21 cellular contexts compared by ENCODE assay signal in the genomic region with DNA sequence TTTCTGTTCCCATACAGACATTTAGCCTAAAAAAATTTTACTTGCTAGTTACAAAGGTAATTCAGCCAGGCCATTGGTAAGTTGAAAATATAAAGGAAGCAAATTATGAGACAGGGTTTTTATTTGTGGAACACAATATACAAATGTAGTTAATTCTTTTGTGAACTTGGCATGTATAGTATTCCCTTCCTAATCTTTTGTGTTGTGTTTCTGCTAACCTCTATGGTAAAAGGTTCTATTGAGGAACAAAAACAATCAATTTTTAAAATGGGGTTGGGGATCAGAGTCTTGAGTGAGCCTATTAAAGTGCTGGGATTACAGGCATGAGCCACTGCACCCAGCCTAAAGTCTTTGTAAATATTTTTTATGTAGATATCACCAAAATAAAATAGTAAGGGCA.
"Had no signal": no experiment of that assay in that cellular context is flagged by ENCODE, and none has a peak within 500 bp of the region (broad histone marks: within the 10 kb centered on the region; RNA-seq: fewer than 3 reads in every experiment).

No MANE protein-coding gene starts in this region.

- ATAC-seq: activated CD4-positive, CD25-positive, alpha-beta regulatory T cell treated with anti-CD3 and anti-CD28 coated beads, Interleukin-2, amount 50 U/mL, for 24 hours; activated naive CD8-positive, alpha-beta T cell treated with anti-CD3 and anti-CD28 coated beads, Interleukin-2, amount 50 U/mL, for 24 hours; left lobe of liver; right lobe of liver; stimulated activated effector memory CD8-positive, alpha-beta T cell treated with anti-CD3 and anti-CD28 coated beads, Interleukin-12 subunit alpha, Interleukin-12 subunit beta, amount 100 ng/mL, for 72 hours; upper lobe of right lung had no signal

- H3K4me3 Mint-ChIP-seq: activated naive CD4-positive, alpha-beta T cell treated with anti-CD3 and anti-CD28 coated beads, Interleukin-2, amount 10 ng/mL, durations not matched to agents 7 days and 5 days; activated naive CD8-positive, alpha-beta T cell treated with anti-CD3 and anti-CD28 coated beads, Interleukin-2, amount 50 U/mL, for 24 hours; mesothelial cell of epicardium; stimulated activated effector memory CD8-positive, alpha-beta T cell treated with anti-CD3 and anti-CD28 coated beads, Interleukin-12 subunit alpha, Interleukin-12 subunit beta, amount 100 ng/mL, for 72 hours had no signal

- H3K4me3 ChIP-seq: breast epithelium, lung, right lobe of liver, upper lobe of right lung had no signal

- H3K27ac ChIP-seq: breast epithelium, right lobe of liver, upper lobe of right lung had no signal

- H3K36me3 Mint-ChIP-seq: activated naive CD4-positive, alpha-beta T cell treated with anti-CD3 and anti-CD28 coated beads, Interleukin-2, amount 10 ng/mL, durations not matched to agents 7 days and 5 days; stimulated activated effector memory CD8-positive, alpha-beta T cell treated with anti-CD3 and anti-CD28 coated beads, Interleukin-12 subunit alpha, Interleukin-12 subunit beta, amount 100 ng/mL, for 72 hours had no signal

- H3K27ac Mint-ChIP-seq: activated naive CD4-positive, alpha-beta T cell treated with anti-CD3 and anti-CD28 coated beads, Interleukin-2, amount 10 ng/mL, durations not matched to agents 7 days and 5 days; activated naive CD8-positive, alpha-beta T cell treated with anti-CD3 and anti-CD28 coated beads, Interleukin-2, amount 50 U/mL, for 24 hours; stimulated activated effector memory CD8-positive, alpha-beta T cell treated with anti-CD3 and anti-CD28 coated beads, Interleukin-12 subunit alpha, Interleukin-12 subunit beta, amount 100 ng/mL, for 72 hours had no signal

- H3K9me3 ChIP-seq: breast epithelium, right lobe of liver, upper lobe of right lung had no signal

- H3K4me1 Mint-ChIP-seq: activated naive CD4-positive, alpha-beta T cell treated with anti-CD3 and anti-CD28 coated beads, Interleukin-2, amount 10 ng/mL, durations not matched to agents 7 days and 5 days; stimulated activated effector memory CD8-positive, alpha-beta T cell treated with anti-CD3 and anti-CD28 coated beads, Interleukin-12 subunit alpha, Interleukin-12 subunit beta, amount 100 ng/mL, for 72 hours had no signal

- H3K9me3 Mint-ChIP-seq: activated naive CD4-positive, alpha-beta T cell treated with anti-CD3 and anti-CD28 coated beads, Interleukin-2, amount 10 ng/mL, durations not matched to agents 7 days and 5 days; activated naive CD8-positive, alpha-beta T cell treated with anti-CD3 and anti-CD28 coated beads, Interleukin-2, amount 50 U/mL, for 24 hours; mesothelial cell of epicardium; stimulated activated effector memory CD8-positive, alpha-beta T cell treated with anti-CD3 and anti-CD28 coated beads, Interleukin-12 subunit alpha, Interleukin-12 subunit beta, amount 100 ng/mL, for 72 hours had no signal

- H3K27me3 Mint-ChIP-seq: activated naive CD8-positive, alpha-beta T cell treated with anti-CD3 and anti-CD28 coated beads, Interleukin-2, amount 50 U/mL, for 24 hours had no signal

- H3K36me3 ChIP-seq: breast epithelium, right lobe of liver, upper lobe of right lung had no signal

- H3K4me1 ChIP-seq: right lobe of liver, upper lobe of right lung had no signal

- H3K27me3 ChIP-seq: breast epithelium, right lobe of liver, upper lobe of right lung had no signal

- DNase-seq: activated CD8-positive, alpha-beta memory T cell treated with anti-CD3 and anti-CD28 coated beads for 24 hours; activated CD8-positive, alpha-beta memory T cell treated with anti-CD3 and anti-CD28 coated beads, Interleukin-2, amount 50 U/mL, for 48 hours; activated effector memory CD4-positive, alpha-beta T cell treated with Interleukin-2 at 50 U/mL for 16 hours; activated naive CD4-positive, alpha-beta T cell treated with anti-CD3 and anti-CD28 coated beads, Interleukin-2, amount 10 ng/mL, durations not matched to agents 7 days and 5 days; activated naive CD8-positive, alpha-beta T cell treated with anti-CD3 and anti-CD28 coated beads, Interleukin-2, amount 50 U/mL, for 24 hours; activated T-cell treated with anti-CD3 and anti-CD28 coated beads, Interleukin-2, amount 50 U/mL, for 48 hours; anterior cingulate cortex; cortex of kidney; effector CD4-positive, alpha-beta T cell; kidney; right lobe of liver; small intestine; stimulated activated CD4-positive, alpha-beta T cell treated with anti-CD3 and anti-CD28 coated beads, Interleukin-4, amount 100 ng/mL, for 24 hours; T1000; upper lobe of right lung had no signal
